In the genomic region with DNA sequence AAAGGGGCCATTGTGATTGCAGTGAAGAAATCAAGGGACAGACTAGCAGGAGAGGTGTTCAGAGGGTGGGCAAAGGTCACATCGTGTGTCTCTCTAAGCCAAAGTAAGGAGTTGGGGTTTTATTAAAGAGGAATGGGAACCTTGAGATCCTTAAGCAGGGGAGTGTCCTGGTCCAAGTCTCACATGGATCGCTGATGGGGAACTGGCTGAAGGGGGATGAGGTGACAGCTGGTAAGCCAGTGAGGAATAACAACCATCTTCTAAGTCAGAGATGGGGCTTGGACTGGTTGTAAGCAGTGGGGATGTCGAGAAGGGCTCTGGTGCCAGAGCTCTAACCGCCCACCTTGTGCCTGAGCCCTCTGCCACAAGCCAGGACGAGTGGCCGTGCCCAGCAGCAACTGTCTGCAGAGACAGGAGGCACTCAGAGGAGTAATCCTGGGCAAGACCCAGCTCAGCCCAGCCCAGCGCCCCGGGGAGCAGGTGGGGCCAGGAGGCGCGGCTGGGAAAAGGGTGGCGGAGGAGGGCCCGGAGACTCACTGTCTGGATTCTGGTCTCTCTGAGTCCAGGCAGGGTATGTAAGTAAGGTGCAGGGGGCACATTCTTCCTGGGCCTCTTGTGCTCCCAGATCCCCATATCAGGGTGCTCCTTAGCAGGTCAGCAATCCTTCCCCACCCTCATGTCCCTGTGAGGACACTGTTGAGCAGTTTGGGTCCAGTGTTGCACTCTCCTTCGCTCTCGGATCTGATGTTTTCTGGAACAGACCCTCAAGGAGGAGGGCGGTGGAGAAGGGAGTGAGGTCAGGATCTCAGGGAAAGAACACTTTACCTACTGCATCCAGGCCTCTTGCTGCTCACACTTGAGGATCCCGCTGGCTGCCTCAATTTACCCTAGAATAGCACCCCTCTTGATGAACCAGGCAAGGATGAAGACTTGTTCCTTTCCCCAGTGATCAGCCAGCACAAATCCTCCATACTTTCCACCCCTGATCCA, we compare ENCODE assay signal across 10 cellular contexts. TPM values are rescaled to one million over a fixed set of nuclear protein-coding genes. Genes with fewer than 3 reads are reported as not detected.
DNase-seq lines count a peak whose midpoint lies in the region; FAIRE-seq and TF ChIP-seq lines count a peak whose summit lies in the region.
"Had no signal": no experiment of that assay in that cellular context is flagged by ENCODE, and none has a peak within 500 bp of the region (broad histone marks: within the 10 kb centered on the region; RNA-seq: fewer than 3 reads in every experiment).

No MANE protein-coding gene starts in this region.

- in situ Hi-C loops in GM18951 (cut with MboI; ENCODE audit: low sequenced_read_pairs, unreplicated experiment) = no loop called here

- no peaks in the 10 kb centered on the region for H3K9me3 ChIP-seq in CD4-positive, alpha-beta memory T cell (ENCODE audit: control insufficient read depth in 1 of 2, low read length in 2 of 2)
- H3K9me3 ChIP-seq in keratinocyte (ENCODE audit: control insufficient read depth, low read depth, low read length) = no peaks in the 10 kb centered on the region

- dilution Hi-C loops in keratinocyte (cut with MboI; ENCODE audit: extremely low pct_ligation_motif_present, low sequenced_read_pairs) = no loop called here

- no peaks in the 10 kb centered on the region for H4K20me1 ChIP-seq in keratinocyte (ENCODE audit: control insufficient read depth, extremely low read depth, insufficient read depth, low read length)

- H3K27me3 Mint-ChIP-seq in CD4-positive, alpha-beta memory T cell = peaks cover 1% of the 10 kb centered on the region in 2 donors
- H3K27me3 Mint-ChIP-seq in activated CD4-positive, alpha-beta memory T cell treated with anti-CD3 and anti-CD28 coated beads for 36 hours = peaks cover 6% of the 10 kb centered on the region

- FAIRE-seq in keratinocyte (lab: Jason Lieb, UNC) = no peak

- H3K4me3 ChIP-seq in CD4-positive, alpha-beta memory T cell (ENCODE audit: low read length in 2 of 2) = no peak overlapping the region
- peak overlapping the region in 1 of 3 experiments; percentile 63 for H3K4me3 ChIP-seq in keratinocyte (ENCODE audit: control insufficient read depth in 2 of 3, extremely low read depth in 1 of 3, insufficient read depth in 2 of 3, low read depth in 1 of 3, low read length in 3 of 3)

- peak overlapping the region; percentile 93 for H3K27ac ChIP-seq in CD4-positive, alpha-beta memory T cell (ENCODE audit: low read depth, low read length)
- peak overlapping the region; percentile 82 for H3K27ac ChIP-seq in keratinocyte (ENCODE audit: control insufficient read depth, insufficient read depth, low read length)

- H3K9me3 Mint-ChIP-seq in CD4-positive, alpha-beta memory T cell = peaks cover 0 to 2% (median 0%) of the 10 kb centered on the region in 8 donors
- no peaks in the 10 kb centered on the region for H3K9me3 Mint-ChIP-seq in activated CD4-positive, alpha-beta memory T cell treated with anti-CD3 and anti-CD28 coated beads for 36 hours

- H3K4me1 ChIP-seq in CD4-positive, alpha-beta memory T cell (ENCODE audit: insufficient read depth, low read length) = peaks cover 76% of the 10 kb centered on the region
- peaks cover 56% of the 10 kb centered on the region for H3K4me1 ChIP-seq in keratinocyte (ENCODE audit: control insufficient read depth, extremely low read depth, insufficient read depth, low read length)

- H3K9me1 ChIP-seq in keratinocyte (ENCODE audit: control insufficient read depth, extremely low read depth, insufficient read depth, low read length) = no peaks in the 10 kb centered on the region

- no peak for TF ChIP-seq CTCF in keratinocyte (optimal IDR thresholded peaks at IDR 0.05 in 1 of 3, IDR thresholded peaks at IDR 0.05 in 1 of 3, conservative IDR thresholded peaks at IDR 0.05 in 1 of 3; ENCODE audit: extremely low read depth in 1 of 3, insufficient read depth in 2 of 3, low read length in 3 of 3)

- no peaks in the 10 kb centered on the region for H3K79me2 ChIP-seq in keratinocyte (ENCODE audit: control insufficient read depth, insufficient read depth, low read length)

- H2AFZ ChIP-seq in keratinocyte (ENCODE audit: control insufficient read depth, low read length) = no peak overlapping the region

- DNase-seq in CD4-positive, alpha-beta memory T cell = no peak
- no peak for DNase-seq in activated CD4-positive, alpha-beta memory T cell treated with anti-CD3 and anti-CD28 coated beads for 36 hours
- DNase-seq in keratinocyte (ENCODE audit: low read depth, low spot score) (no peak), NCI-H774 (lab: John Stamatoyannopoulos, UW) (no peak), OCI-M1 (lab: John Stamatoyannopoulos, UW) (no peak), NCI-H526 treated with DMSO at 0.1 percent for 48 hours (lab: John Stamatoyannopoulos, UW) (no peak), KG1 (lab: John Stamatoyannopoulos, UW) (no peak)
- DNase-seq: cerebellar nuclear complex, SHP77 treated with DMSO at 0.1 percent for 48 hours had no signal

- peak overlapping the region; percentile 72 for H3K9ac ChIP-seq in keratinocyte (ENCODE audit: control insufficient read depth, extremely low read depth, insufficient read depth, low read length)

- peak; percentile 15 for TF ChIP-seq POLR2A in GM18951 (IDR thresholded peaks at IDR 0.05; ENCODE audit: extremely low read depth, insufficient read depth, insufficient read length)

- H3K27ac Mint-ChIP-seq in CD4-positive, alpha-beta memory T cell = peak overlapping the region; percentile 94 to 99 (median 98)
- peak overlapping the region; percentile 88 for H3K27ac Mint-ChIP-seq in activated CD4-positive, alpha-beta memory T cell treated with anti-CD3 and anti-CD28 coated beads for 36 hours

- CTCF ChIA-PET in CD4-positive, alpha-beta memory T cell (lab: Charles Lee; ENCODE audit: partially characterized antibody) = interaction anchor here (1.1 to 15.8 kb wide), 3 partner anchors 13 to 86 kb away, joined by 3 to 1167 read pairs (median 3); a partner anchor contains a TSS
- CTCF ChIA-PET in activated CD4-positive, alpha-beta memory T cell treated with anti-CD3 and anti-CD28 coated beads for 36 hours (lab: Charles Lee) = interaction anchor here (2.2 to 22.4 kb wide), 3 partner anchors 16 to 86 kb away, joined by 8 to 1400 read pairs (median 107); a partner anchor contains a TSS

- intact Hi-C loops in CD4-positive, alpha-beta memory T cell (cut with micrococcal nuclease) = loop anchor here (5.0 to 10.0 kb wide), 7 partner anchors 237 to 607 kb away; a partner anchor contains a TSS
- intact Hi-C loops in activated CD4-positive, alpha-beta memory T cell treated with anti-CD3 and anti-CD28 coated beads for 36 hours (cut with micrococcal nuclease) = loop anchor here (5.0 to 10.0 kb wide), 3 partner anchors 493 to 677 kb away; a partner anchor contains a TSS

- no peaks in the 10 kb centered on the region for H3K27me3 ChIP-seq in CD4-positive, alpha-beta memory T cell (ENCODE audit: insufficient read depth, low read length)
- H3K27me3 ChIP-seq in keratinocyte (ENCODE audit: control insufficient read depth, extremely low read depth, insufficient read depth, low read length) = no peaks in the 10 kb centered on the region

- peaks cover 0 to 13% of the 10 kb centered on the region in 2 donors for H3K36me3 Mint-ChIP-seq in CD4-positive, alpha-beta memory T cell
- H3K36me3 Mint-ChIP-seq in activated CD4-positive, alpha-beta memory T cell treated with anti-CD3 and anti-CD28 coated beads for 36 hours = no peaks in the 10 kb centered on the region

- peaks cover 43 to 79% (median 58%) of the 10 kb centered on the region in 4 donors for H3K4me1 Mint-ChIP-seq in CD4-positive, alpha-beta memory T cell
- peaks cover 62% of the 10 kb centered on the region for H3K4me1 Mint-ChIP-seq in activated CD4-positive, alpha-beta memory T cell treated with anti-CD3 and anti-CD28 coated beads for 36 hours (ENCODE audit: low read depth)

- no peaks in the 10 kb centered on the region for H3K36me3 ChIP-seq in CD4-positive, alpha-beta memory T cell (ENCODE audit: insufficient read depth, low read length)
- no peaks in the 10 kb centered on the region for H3K36me3 ChIP-seq in keratinocyte (ENCODE audit: control insufficient read depth in 2 of 2, extremely low read depth in 1 of 2, insufficient read depth in 2 of 2, low read length in 2 of 2)

- H3K4me2 ChIP-seq in keratinocyte (ENCODE audit: control insufficient read depth, extremely low read depth, insufficient read depth, low read depth, low read length) = peak overlapping the region; percentile 68

- H3K4me3 Mint-ChIP-seq in CD4-positive, alpha-beta memory T cell = peak overlapping the region; percentile 76 to 87 (median 80)
- H3K4me3 Mint-ChIP-seq in activated CD4-positive, alpha-beta memory T cell treated with anti-CD3 and anti-CD28 coated beads for 36 hours = peak overlapping the region; percentile 77

- POLR2A ChIA-PET in CD4-positive, alpha-beta memory T cell (lab: Charles Lee; ENCODE audit: partially characterized antibody) = interaction anchor here (2.3 to 10.0 kb wide), 3 partner anchors 13 to 184 kb away, joined by 10 to 667 read pairs (median 10); a partner anchor contains a TSS
- POLR2A ChIA-PET in activated CD4-positive, alpha-beta memory T cell treated with anti-CD3 and anti-CD28 coated beads for 36 hours (lab: Charles Lee) = interaction anchor here (9.4 kb wide), 1 partner anchor 16 kb away, joined by 215 read pairs; a partner anchor contains a TSS

RNA-seq across cellular contexts. Expression of a gene that starts 13.8 kb away (rescaled TPM):
- total RNA-seq in CD4-positive, alpha-beta memory T cell = 10 to 100 TPM; 11.1 to 12.4 TPM
- 1 to 10 TPM; 7.6 to 8.1 TPM for polyA plus RNA-seq in CD4-positive, alpha-beta memory T cell
- 1 to 10 TPM; 5.0 to 5.2 TPM for total RNA-seq in activated CD4-positive, alpha-beta memory T cell treated with anti-CD3 and anti-CD28 coated beads for 36 hours
- polyA plus RNA-seq in keratinocyte = 0.78 to 6.6 TPM (median 2.1 TPM) in 3 replicates
- 2.4 TPM for polyA plus RNA-seq in keratinocyte (2011; ENCODE audit: low read depth)
- 0.78 and 1.4 TPM in 2 replicates for polyA plus RNA-seq in keratinocyte (2011; cell fraction: cytosol; rRNA removed)
- 1.8 and 2.6 TPM in 2 replicates for polyA plus RNA-seq in keratinocyte (2011; cell fraction: nucleus; rRNA removed)
- polyA plus RNA-seq in keratinocyte (2012; ENCODE audit: low replicate concordance) = 0.97 and 3.7 TPM in 2 replicates
- 0.43 to 4.4 TPM (median 1.4 TPM) in 3 replicates for polyA minus RNA-seq in keratinocyte
- polyA minus RNA-seq in keratinocyte (2011; cell fraction: cytosol; rRNA and poly(A)+ RNA removed) = 1.7 TPM
- polyA minus RNA-seq in keratinocyte (2011; cell fraction: nucleus; rRNA and poly(A)+ RNA removed) = 1.1 and 2.6 TPM in 2 replicates

RNA-seq across cellular contexts. Expression of a gene that starts 34.9 kb away (rescaled TPM):
- under 1 TPM in 1 of 2 experiments, not detected in 1; 0.26 TPM for total RNA-seq in CD4-positive, alpha-beta memory T cell
- not detected for polyA plus RNA-seq in CD4-positive, alpha-beta memory T cell
- under 1 TPM; 0.31 to 0.40 TPM for total RNA-seq in activated CD4-positive, alpha-beta memory T cell treated with anti-CD3 and anti-CD28 coated beads for 36 hours
- 0.15 TPM in 1 of 3 replicates, not detected in the others for polyA plus RNA-seq in keratinocyte
- 0.20 TPM for polyA plus RNA-seq in keratinocyte (2011; ENCODE audit: low read depth)
- polyA plus RNA-seq in keratinocyte (2011; cell fraction: cytosol; rRNA removed) = 0.12 TPM in 1 of 2 replicates, not detected in the other
- 0.09 and 0.17 TPM in 2 replicates for polyA plus RNA-seq in keratinocyte (2011; cell fraction: nucleus; rRNA removed)
- 0.27 TPM in 1 of 2 replicates, not detected in the other for polyA plus RNA-seq in keratinocyte (2012; ENCODE audit: low replicate concordance)
- polyA minus RNA-seq in keratinocyte = not detected in 3 replicates
- polyA minus RNA-seq in keratinocyte (2011; cell fraction: cytosol; rRNA and poly(A)+ RNA removed) = not detected
- polyA minus RNA-seq in keratinocyte (2011; cell fraction: nucleus; rRNA and poly(A)+ RNA removed) = not detected in 2 replicates
